Comparison of ENCODE assay signal across 17 cellular contexts in genomic region chr2:122480381-122481243, GRCh38.
"Had no signal": no experiment of that assay in that cellular context is flagged by ENCODE, and none has a peak within 500 bp of the region (broad histone marks: within the 10 kb centered on the region; RNA-seq: fewer than 3 reads in every experiment).

No MANE protein-coding gene starts in this region.

- H3K4me3 ChIP-seq: esophagus squamous epithelium, hepatocyte, stomach, thoracic aorta, uterus had no signal

- H3K27ac ChIP-seq: esophagus squamous epithelium, foreskin keratinocyte, hepatocyte, neutrophil, stomach, thoracic aorta, uterus had no signal

- H2AFZ ChIP-seq: hepatocyte had no signal

- H3K27me3 Mint-ChIP-seq: dendritic cell treated with granulocyte-macrophage colony-stimulating factor and Interleukin-4, amounts not matched to agents 40 ng/mL and 50 ng/mL, for 4 days had no signal

- H3K36me3 ChIP-seq: esophagus squamous epithelium, neutrophil, stomach, thoracic aorta, uterus had no signal

- H3K4me1 Mint-ChIP-seq: naive thymus-derived CD4-positive, alpha-beta T cell; nephron progenitor cell had no signal

- H3K4me3 Mint-ChIP-seq: dendritic cell treated with granulocyte-macrophage colony-stimulating factor and Interleukin-4, amounts not matched to agents 40 ng/mL and 50 ng/mL, for 4 days; naive thymus-derived CD4-positive, alpha-beta T cell; nephron progenitor cell; type B pancreatic cell had no signal

- DNase-seq: esophagus squamous epithelium; foreskin keratinocyte; left colon; left ventricle myocardium superior; naive thymus-derived CD4-positive, alpha-beta T cell; nephron progenitor cell; stimulated activated CD4-positive, alpha-beta T cell treated with anti-CD3 and anti-CD28 coated beads, Interleukin-2, amount 100 ng/mL, for 24 hours; stimulated activated CD4-positive, alpha-beta T cell treated with anti-CD3 and anti-CD28 coated beads, Interleukin-4, amount 100 ng/mL, for 4 hours; stimulated activated naive CD4-positive, alpha-beta T cell; stomach; uterus had no signal

- H3K36me3 Mint-ChIP-seq: naive thymus-derived CD4-positive, alpha-beta T cell; type B pancreatic cell had no signal

- H3K9me3 Mint-ChIP-seq: nephron progenitor cell had no signal

- H3K4me1 ChIP-seq: esophagus squamous epithelium, foreskin keratinocyte, stomach, uterus had no signal

- H3K9me3 ChIP-seq: esophagus squamous epithelium, neutrophil, stomach, thoracic aorta, uterus had no signal

- ATAC-seq: foreskin keratinocyte; left colon; left ventricle myocardium superior; naive thymus-derived CD4-positive, alpha-beta T cell; sciatic nerve had no signal

- H3K79me2 ChIP-seq: hepatocyte had no signal

- H3K27me3 ChIP-seq: esophagus squamous epithelium, foreskin keratinocyte, hepatocyte, neutrophil, stomach, uterus had no signal

- H3K4me2 ChIP-seq: hepatocyte had no signal

- H3K27ac Mint-ChIP-seq: dendritic cell treated with granulocyte-macrophage colony-stimulating factor and Interleukin-4, amounts not matched to agents 40 ng/mL and 50 ng/mL, for 4 days; naive thymus-derived CD4-positive, alpha-beta T cell; nephron progenitor cell; type B pancreatic cell had no signal
